Comparison of ENCODE assay signal across 9 cellular contexts in genomic region chr1:226655251-226656163, GRCh38.
A peak's percentile ranks its signal among the peaks of the same experiment; 100 is the strongest.
DNase-seq lines count a peak whose midpoint lies in the region; ATAC-seq, FAIRE-seq and TF ChIP-seq lines count a peak whose summit lies in the region.
"Had no signal": no experiment of that assay in that cellular context is flagged by ENCODE, and none has a peak within 500 bp of the region (broad histone marks: within the 10 kb centered on the region; RNA-seq: fewer than 3 reads in every experiment).

No MANE protein-coding gene starts in this region.

- H3K27me3 ChIP-seq in GM12878 (replicated peaks in 1 of 2; ENCODE audit: control insufficient read depth in 2 of 2, insufficient read depth in 2 of 2, low read length in 1 of 2): no peaks in the 10 kb centered on the region
- H3K27me3 ChIP-seq: neural progenitor cell had no signal

- peak overlapping the region; percentile 89 for H3K4me2 ChIP-seq in GM12878 (ENCODE audit: control insufficient read depth, insufficient read depth)

- no peak for FAIRE-seq in GM12878 (lab: Jason Lieb, UNC)

- no peak for TF ChIP-seq RAD21 in GM12878 (IDR thresholded peaks at IDR 0.05; ENCODE audit: insufficient read depth, low read depth, low read length)

- no peak overlapping the region for H3K4me3 ChIP-seq in GM12878
- H3K4me3 ChIP-seq: neural progenitor cell had no signal

- CTCF ChIA-PET in GM12878 (lab: Yijun Ruan, JAX): interaction anchor here (1.7 to 2.0 kb wide), 2 partner anchors 9 to 14 kb away, joined by 4 to 5 read pairs; no protein-coding TSS in a partner anchor

- POLR2A ChIA-PET in GM12878 (lab: Charles Lee): no interaction called here

- no peak overlapping the region for H2AFZ ChIP-seq in GM12878 (ENCODE audit: control insufficient read depth, low read depth, low read length)
- H2AFZ ChIP-seq: neural progenitor cell had no signal

- no peak for TF ChIP-seq CTCF in GM12878 (IDR thresholded peaks at IDR 0.05 in 2 of 3, conservative IDR thresholded peaks at IDR 0.05 in 1 of 3; ENCODE audit: control insufficient read depth in 2 of 3, extremely low read depth in 1 of 3, insufficient read depth in 1 of 3, low read depth in 3 of 3, low read length in 3 of 3)

- TF ChIP-seq POLR2A in GM12878 (IDR thresholded peaks at IDR 0.05; ENCODE audit: low read depth, low read length): no peak

- H4K20me1 ChIP-seq in GM12878 (ENCODE audit: control insufficient read depth, insufficient read depth): peaks cover 5% of the 10 kb centered on the region; the same call in 1 of the 2 replicates

- SMC1A ChIA-PET in GM12878 (lab: Charles Lee; ENCODE audit: uncharacterized antibody, unreplicated experiment): interaction anchor here (0.8 to 3.5 kb wide), 5 partner anchors 12 to 173 kb away, joined by 3 to 18 read pairs (median 12); no protein-coding TSS in a partner anchor

- DNase-seq in NOMO-1 (lab: John Stamatoyannopoulos, UW; ENCODE audit: unreplicated experiment in 2 of 2): peak; percentile 5 to 28
- DNase-seq in NOMO-1 treated with dmso at 0.1 percent for 144 hours (lab: John Stamatoyannopoulos, UW; ENCODE audit: unreplicated experiment): no peak
- peak; percentile 58 for DNase-seq in NAMALWA (ENCODE audit: low spot score)
- DNase-seq in GM12878 (ENCODE audit: low read depth, low spot score): no peak
- peak; percentile 72 for DNase-seq in posterior vena cava (ENCODE audit: low spot score)
- DNase-seq in NCI-H1436 treated with DMSO at 0.1 percent for 48 hours (lab: John Stamatoyannopoulos, UW): no peak
- DNase-seq in NK-92 treated with Interleukin-12 subunit alpha and Interleukin-12 subunit beta, amount 100 ng/mL, for 24 hours (lab: John Stamatoyannopoulos, UW): no peak

- peaks cover 51% of the 10 kb centered on the region for H3K4me1 ChIP-seq in GM12878 (ENCODE audit: control insufficient read depth, insufficient read depth, low read length)

- WGBS in GM12878 (ENCODE audit: insufficient coverage, insufficient replicate concordance, low lambda C conversion rate, missing lambda C conversion rate): 91% methylated on average over 12 of the region's 12 CpGs

- no peak overlapping the region for H3K9ac ChIP-seq in GM12878 (ENCODE audit: control insufficient read depth, insufficient read depth, low read length)
- H3K9ac ChIP-seq: neural progenitor cell had no signal

- no TSS peak for BruUV-seq in GM12878 (replicated peaks; lab: Mats Ljungman, UMichigan)

- intact Hi-C loops in GM12878 (cut with micrococcal nuclease; ENCODE audit: unreplicated experiment): no loop called here
- intact Hi-C loops in posterior vena cava (cut with DNase I): no loop called here

- H3K9me3 ChIP-seq in GM12878 (replicated peaks; ENCODE audit: control insufficient read depth, insufficient read depth, low read length): no peaks in the 10 kb centered on the region

- peak overlapping the region; percentile 34; the same call in 1 of the 2 replicates for H3K27ac ChIP-seq in GM12878 (ENCODE audit: control insufficient read depth, insufficient read depth)

- RAD21 ChIA-PET in GM12878 (lab: Charles Lee; ENCODE audit: unreplicated experiment): interaction anchor here (2.9 kb wide), 1 partner anchor 12 kb away, joined by 17 read pairs; no protein-coding TSS in a partner anchor

- ATAC-seq in GM12878: peak; percentile 36
- ATAC-seq in HG03565 (IDR thresholded peaks at IDR 0.05; ENCODE audit: unreplicated experiment): no peak

- no peak for TF ChIP-seq EP300 in GM12878 (IDR thresholded peaks at IDR 0.05; ENCODE audit: borderline replicate concordance in 1 of 2, control insufficient read depth in 1 of 2, low read depth in 2 of 2, low read length in 2 of 2)

- H3K79me2 ChIP-seq in GM12878 (ENCODE audit: control insufficient read depth, insufficient read depth, low read length): peaks cover 30% of the 10 kb centered on the region

- peaks cover 3 to 8% of the 10 kb centered on the region in 2 experiments; a peak in 3 of 4 replicates for H3K36me3 ChIP-seq in GM12878 (ENCODE audit: control insufficient read depth in 2 of 2, insufficient read depth in 2 of 2, low read length in 1 of 2)
- H3K36me3 ChIP-seq: neural progenitor cell had no signal

- in situ Hi-C loops in GM12878 (cut with MboI): no loop called here

TF ChIP-seq in GM12878, 131 proteins besides CTCF, POLR2A, EP300 and RAD21:
- TF ChIP-seq RUNX3 (IDR thresholded peaks at IDR 0.05; ENCODE audit: low read length) (0 out of 2 replicates have a peak, but pooled peaks have one; percentile 5), CBFB (IDR thresholded peaks at IDR 0.05; ENCODE audit: low read depth) (no peak)

Comparison
In these comparisons a context has a peak if more than half of its experiments do, and no peak if none do; other contexts are left out.
1. DNase-seq: peak in NOMO-1 (2 of 2), NAMALWA (single experiment) and posterior vena cava (single experiment); none in NOMO-1 treated with dmso at 0.1 percent for 144 hours (single experiment), GM12878 (single experiment), NCI-H1436 treated with DMSO at 0.1 percent for 48 hours (single experiment) and NK-92 treated with Interleukin-12 subunit alpha and Interleukin-12 subunit beta, amount 100 ng/mL, for 24 hours (single experiment).